22 cellular contexts compared by ENCODE assay signal in genomic region chr1:170332801-170333200, GRCh38.
DNase-seq lines count a peak whose midpoint lies in the region; TF ChIP-seq lines count a peak whose summit lies in the region.
"Had no signal": no experiment of that assay in that cellular context is flagged by ENCODE, and none has a peak within 500 bp of the region (broad histone marks: within the 10 kb centered on the region; RNA-seq: fewer than 3 reads in every experiment).

No MANE protein-coding gene starts in this region.

- H3K4me3 Mint-ChIP-seq in chondrocyte (ENCODE audit: unreplicated experiment) = no peak overlapping the region
- H3K4me3 Mint-ChIP-seq: CD4-positive, alpha-beta T cell; CD8-positive, alpha-beta T cell had no signal

- H3K27me3 ChIP-seq in HAP-1 (ENCODE audit: low read depth) = no peaks in the 10 kb centered on the region
- no peaks in the 10 kb centered on the region for H3K27me3 ChIP-seq in Peyer's patch
- H3K27me3 ChIP-seq: BE2C, BLaER1 had no signal

- no peaks in the 10 kb centered on the region for H3K27me3 Mint-ChIP-seq in chondrocyte (ENCODE audit: low read depth)

- no peaks in the 10 kb centered on the region for H3K36me3 Mint-ChIP-seq in chondrocyte (ENCODE audit: low read depth)
- H3K36me3 Mint-ChIP-seq: CD8-positive, alpha-beta T cell had no signal

- H3K9me3 Mint-ChIP-seq in chondrocyte (ENCODE audit: low read depth) = peaks cover 9% of the 10 kb centered on the region
- H3K9me3 Mint-ChIP-seq: CD4-positive, alpha-beta T cell; CD8-positive, alpha-beta T cell had no signal

- DNase-seq in HAP-1 (ENCODE audit: low spot score in 2 of 2) (peak; percentile 47 to 98), foreskin melanocyte (peak; percentile 14), SW 1271 (lab: John Stamatoyannopoulos, UW) (no peak), Peyer's patch (no peak), chondrocyte (ENCODE audit: low spot score) (no peak)
- DNase-seq: 8988T; ACHN; BE2C; Caco-2; Calu3; CD4-positive, alpha-beta T cell; CD8-positive, alpha-beta T cell; DMS 273 treated with DMSO at 0.1 percent for 48 hours; DMS153; DMS53; DMS79; DND-41; EL; GDM1 had no signal

- peaks cover 5% of the 10 kb centered on the region for H3K4me1 Mint-ChIP-seq in chondrocyte (ENCODE audit: low read depth)

- H3K27ac ChIP-seq in Peyer's patch = no peak overlapping the region
- H3K27ac ChIP-seq: BLaER1, C4-2B had no signal

- TF ChIP-seq CTCF in Peyer's patch (IDR thresholded peaks at IDR 0.05) (no peak), chondrocyte (IDR thresholded peaks at IDR 0.05) (no peak)

- H3K4me3 ChIP-seq in HAP-1 (no peak overlapping the region), Peyer's patch (no peak overlapping the region)
- H3K4me3 ChIP-seq: BLaER1, GM12878 had no signal

- TF ChIP-seq POLR2A in Peyer's patch (IDR thresholded peaks at IDR 0.05) = no peak

- H3K9me3 ChIP-seq in HAP-1 (peaks cover 9% of the 10 kb centered on the region; the same call in 1 of the 2 replicates), Peyer's patch (no peaks in the 10 kb centered on the region)
- H3K9me3 ChIP-seq: BE2C, BLaER1, Caco-2 had no signal

- peaks cover 19% of the 10 kb centered on the region for H3K4me1 ChIP-seq in HAP-1
- no peaks in the 10 kb centered on the region for H3K4me1 ChIP-seq in Peyer's patch
- H3K4me1 ChIP-seq: BE2C, BLaER1, Caco-2 had no signal

- H3K36me3 ChIP-seq in HAP-1 (replicated peaks) = no peaks in the 10 kb centered on the region
- no peaks in the 10 kb centered on the region for H3K36me3 ChIP-seq in Peyer's patch
- H3K36me3 ChIP-seq: BE2C, BLaER1 had no signal

- in situ Hi-C loops in HAP-1 (cut with MboI; ENCODE audit: low sequenced_read_pairs) = no loop called here

- no peak overlapping the region for H3K27ac Mint-ChIP-seq in chondrocyte (ENCODE audit: unreplicated experiment)
- H3K27ac Mint-ChIP-seq: CD4-positive, alpha-beta T cell; CD8-positive, alpha-beta T cell had no signal

Comparison
In these comparisons a context has a peak if more than half of its experiments do, and no peak if none do; other contexts are left out.
1. DNase-seq: peak in HAP-1 (2 of 2) and foreskin melanocyte (single experiment); none in SW 1271 (0 of 2), Peyer's patch (0 of 3) and chondrocyte (single experiment).